9 cellular contexts compared by ENCODE assay signal in genomic region chr6:16236648-16237199, GRCh38. TPM values are rescaled to one million over a fixed set of nuclear protein-coding genes. Genes with fewer than 3 reads are reported as not detected.
DNase-seq lines count a peak whose midpoint lies in the region; ATAC-seq and TF ChIP-seq lines count a peak whose summit lies in the region.
"Had no signal": no experiment of that assay in that cellular context is flagged by ENCODE, and none has a peak within 500 bp of the region (broad histone marks: within the 10 kb centered on the region; RNA-seq: fewer than 3 reads in every experiment).

No MANE protein-coding gene starts in this region.

- peak; percentile 50 for ATAC-seq in HG03103 (IDR thresholded peaks at IDR 0.05; ENCODE audit: low read depth, unreplicated experiment)

- peaks cover 41% of the 10 kb centered on the region for H3K27me3 Mint-ChIP-seq in T-helper 1 cell treated with Interleukin-12 subunit alpha and Interleukin-12 subunit beta and Interleukin-4 antibody, amounts not matched to agents 30 μg/mL and 1 μg/mL, for 36 hours (ENCODE audit: low read depth)

- no peak overlapping the region for H3K27ac Mint-ChIP-seq in T-helper 1 cell treated with Interleukin-12 subunit alpha and Interleukin-12 subunit beta and Interleukin-4 antibody, amounts not matched to agents 30 μg/mL and 1 μg/mL, for 36 hours

- peak overlapping the region; percentile 47 for H3K4me3 Mint-ChIP-seq in T-helper 1 cell treated with Interleukin-12 subunit alpha and Interleukin-12 subunit beta and Interleukin-4 antibody, amounts not matched to agents 30 μg/mL and 1 μg/mL, for 36 hours

- H3K4me1 ChIP-seq in vagina, result peaks cover 24% of the 10 kb centered on the region

- H3K36me3 Mint-ChIP-seq in T-helper 1 cell treated with Interleukin-12 subunit alpha and Interleukin-12 subunit beta and Interleukin-4 antibody, amounts not matched to agents 30 μg/mL and 1 μg/mL, for 36 hours (ENCODE audit: low read depth), result no peaks in the 10 kb centered on the region

- H3K4me3 ChIP-seq in kidney epithelial cell (ENCODE audit: low read depth, low read length), result no peak overlapping the region
- no peak overlapping the region for H3K4me3 ChIP-seq in vagina

- DNase-seq in T-helper 1 cell (no peak), kidney epithelial cell (ENCODE audit: low read depth) (peak; percentile 31), vagina (ENCODE audit: extremely low spot score in 2 of 2) (no peak), NCI-H2081 (lab: John Stamatoyannopoulos, UW) (no peak), midbrain (lab: John Stamatoyannopoulos, UW) (no peak)
- DNase-seq: DND-41 had no signal

- TF ChIP-seq POLR2A in vagina (IDR thresholded peaks at IDR 0.05), result no peak

- H3K9me3 ChIP-seq in vagina, result no peaks in the 10 kb centered on the region

- H3K27me3 ChIP-seq in kidney epithelial cell (ENCODE audit: control insufficient read depth, insufficient read depth, low read length), result no peaks in the 10 kb centered on the region
- no peaks in the 10 kb centered on the region for H3K27me3 ChIP-seq in vagina

- peaks cover 25% of the 10 kb centered on the region for H3K4me1 Mint-ChIP-seq in T-helper 1 cell treated with Interleukin-12 subunit alpha and Interleukin-12 subunit beta and Interleukin-4 antibody, amounts not matched to agents 30 μg/mL and 1 μg/mL, for 36 hours (ENCODE audit: low read depth)

- H3K27ac ChIP-seq in VCaP (peak overlapping the region; percentile 74), vagina (peak overlapping the region; percentile 47)

- H3K9me3 Mint-ChIP-seq in T-helper 1 cell treated with Interleukin-12 subunit alpha and Interleukin-12 subunit beta and Interleukin-4 antibody, amounts not matched to agents 30 μg/mL and 1 μg/mL, for 36 hours, result no peaks in the 10 kb centered on the region

- intact Hi-C loops in vagina (cut with DNase I), result no loop called here

- H3K36me3 ChIP-seq in kidney epithelial cell (ENCODE audit: control insufficient read depth, insufficient read depth, low read length), result no peaks in the 10 kb centered on the region
- no peaks in the 10 kb centered on the region for H3K36me3 ChIP-seq in vagina

- TF ChIP-seq CTCF in VCaP (conservative IDR thresholded peaks at IDR 0.05) (no peak), kidney epithelial cell (IDR thresholded peaks at IDR 0.05; ENCODE audit: insufficient read depth, low read length, poor library complexity, severe bottlenecking) (no peak), vagina (IDR thresholded peaks at IDR 0.05) (no peak)

RNA-seq across cellular contexts. Expression of gene GMPR, which starts 1.7 kb away (rescaled TPM):
- total RNA-seq in kidney epithelial cell (0.96 and 2.5 TPM in 2 replicates), vagina (2.0 TPM)
